ENCODE assay signal across 9 cellular contexts in genomic region chr2:98508690-98509054, GRCh38.
DNase-seq lines count a peak whose midpoint lies in the region; FAIRE-seq and TF ChIP-seq lines count a peak whose summit lies in the region.
"Had no signal": no experiment of that assay in that cellular context is flagged by ENCODE, and none has a peak within 500 bp of the region (broad histone marks: within the 10 kb centered on the region; RNA-seq: fewer than 3 reads in every experiment).

No MANE protein-coding gene starts in this region.

- TF ChIP-seq CTCF in fibroblast of pulmonary artery (IDR thresholded peaks at IDR 0.05; ENCODE audit: low read length, missing control alignments) (no peak), GM13976 (IDR thresholded peaks at IDR 0.05; ENCODE audit: borderline replicate concordance, control extremely low read depth, extremely low read depth, insufficient read depth, missing control alignments) (no peak)

- no peak for FAIRE-seq in RCC 7860 (lab: Jason Lieb, UNC)
- FAIRE-seq: TTC549 had no signal

- DNase-seq in LHCN-M2 (ENCODE audit: low read depth), result peak; percentile 30
- DNase-seq in activated CD8-positive, alpha-beta memory T cell treated with anti-CD3 and anti-CD28 coated beads, Interleukin-2, amount 50 U/mL, for 24 hours (ENCODE audit: extremely low read depth), result peak; percentile 37
- peak; percentile 97 for DNase-seq in fibroblast of pulmonary artery (ENCODE audit: low read depth)
- peak in 3 of 4 experiments; percentile 39 to 50 (median 45) for DNase-seq in stimulated activated CD4-positive, alpha-beta T cell treated with anti-CD3 and anti-CD28 coated beads, Interleukin-1b, Interleukin-23, amount 100 ng/mL, for 24 hours (ENCODE audit: low read depth in 4 of 4, low spot score in 1 of 4)
- DNase-seq in ACHN, result no peak
- no peak for DNase-seq in RCC 7860 (ENCODE audit: low spot score)
- no peak for DNase-seq in NCI-H2171 (lab: John Stamatoyannopoulos, UW)
- DNase-seq in GM13976 (ENCODE audit: low spot score), result no peak

- H3K4me3 ChIP-seq in fibroblast of pulmonary artery (replicated peaks; ENCODE audit: low read depth, low read length), result peak overlapping the region; percentile 34

- in situ Hi-C loops in ACHN (cut with HindIII; ENCODE audit: low pct_ligation_motif_present, low pct_unique_long_range_greater_than_20kb, low sequenced_read_pairs), result no loop called here
- in situ Hi-C loops in GM13976 (cut with MboI; ENCODE audit: low sequenced_read_pairs, unreplicated experiment), result no loop called here

Comparison
In these comparisons a context has a peak if more than half of its experiments do, and no peak if none do; other contexts are left out.
1. DNase-seq: peak in LHCN-M2 (single experiment), activated CD8-positive, alpha-beta memory T cell treated with anti-CD3 and anti-CD28 coated beads, Interleukin-2, amount 50 U/mL, for 24 hours (single experiment), fibroblast of pulmonary artery (single experiment) and stimulated activated CD4-positive, alpha-beta T cell treated with anti-CD3 and anti-CD28 coated beads, Interleukin-1b, Interleukin-23, amount 100 ng/mL, for 24 hours (3 of 4); none in ACHN (single experiment), RCC 7860 (single experiment), NCI-H2171 (single experiment) and GM13976 (single experiment).